In genomic region chr19:40603719-40604646, GRCh38 we compare ENCODE assay signal across 8 cellular contexts. TPM values are rescaled to one million over a fixed set of nuclear protein-coding genes. Genes with fewer than 3 reads are reported as not detected.
A peak's percentile ranks its signal among the peaks of the same experiment; 100 is the strongest.
DNase-seq lines count a peak whose midpoint lies in the region; ATAC-seq, FAIRE-seq and TF ChIP-seq lines count a peak whose summit lies in the region.

No MANE protein-coding gene starts in this region.

- peak overlapping the region; percentile 15 for H2AFZ ChIP-seq in smooth muscle cell (ENCODE audit: low read depth)

- H3K4me2 ChIP-seq in smooth muscle cell = peak overlapping the region; percentile 94

- ATAC-seq in GM18858 (IDR thresholded peaks at IDR 0.05; ENCODE audit: unreplicated experiment) (peak; percentile 57), HG03095 (IDR thresholded peaks at IDR 0.05; ENCODE audit: unreplicated experiment) (peak; percentile 67)

- H3K9me3 ChIP-seq in smooth muscle cell (replicated peaks; ENCODE audit: low read depth) = no peaks in the 10 kb centered on the region

- no peak overlapping the region for H3K9ac ChIP-seq in smooth muscle cell (ENCODE audit: low read depth)

- WGBS in smooth muscle cell (ENCODE audit: low lambda C conversion rate) = 4% methylated on average over 48 of the region's 51 CpGs

- H3F3A ChIP-seq in smooth muscle cell (ENCODE audit: low read depth) = peaks cover 31% of the 10 kb centered on the region

- no peak for FAIRE-seq in bronchial epithelial cell (lab: Jason Lieb, UNC)

- H3K27ac ChIP-seq in 22Rv1 (peak overlapping the region; percentile 97), smooth muscle cell (ENCODE audit: low read depth) (peak overlapping the region; percentile 70)

- H3K4me3 ChIP-seq in WI38 (ENCODE audit: low read depth, low read length) (peak overlapping the region; percentile 66), bronchial epithelial cell (ENCODE audit: low read depth, low read length) (peak overlapping the region; percentile 40), smooth muscle cell (peak overlapping the region; percentile 55)

- H3K36me3 ChIP-seq in bronchial epithelial cell (ENCODE audit: control insufficient read depth, insufficient read depth, low read length) (no peaks in the 10 kb centered on the region), smooth muscle cell (ENCODE audit: low read depth) (no peaks in the 10 kb centered on the region)

- no peaks in the 10 kb centered on the region for H3K79me2 ChIP-seq in smooth muscle cell (ENCODE audit: low read depth)

- H4K20me1 ChIP-seq in smooth muscle cell (ENCODE audit: low read depth) = peaks cover 2% of the 10 kb centered on the region

- no peak for TF ChIP-seq CTCF in 22Rv1 (IDR thresholded peaks at IDR 0.05)
- TF ChIP-seq CTCF in WI38 (IDR thresholded peaks at IDR 0.05; ENCODE audit: low read depth, low read length) = no peak
- TF ChIP-seq CTCF in bronchial epithelial cell (IDR thresholded peaks at IDR 0.05; ENCODE audit: insufficient read depth, low read length, severe bottlenecking) = no peak
- TF ChIP-seq CTCF in smooth muscle cell (IDR thresholded peaks at IDR 0.05; ENCODE audit: borderline replicate concordance, insufficient read depth, poor library complexity, severe bottlenecking) = peak; percentile 0

- H3K4me1 ChIP-seq in smooth muscle cell (ENCODE audit: low read depth) = peaks cover 42% of the 10 kb centered on the region

- no peaks in the 10 kb centered on the region for H3K27me3 ChIP-seq in bronchial epithelial cell (ENCODE audit: control insufficient read depth, insufficient read depth, low read length)
- peaks cover 2% of the 10 kb centered on the region for H3K27me3 ChIP-seq in smooth muscle cell (ENCODE audit: low read depth)

- DNase-seq in NCI-H2171 treated with DMSO at 0.1 percent for 48 hours (lab: John Stamatoyannopoulos, UW) (peak; percentile 99), bronchial epithelial cell (ENCODE audit: low read depth) (peak; percentile 97), iPS-NIHi11 (ENCODE audit: low spot score) (peak; percentile 86), smooth muscle cell (lab: John Stamatoyannopoulos, UW; ENCODE audit: unreplicated experiment) (peak; percentile 76)

RNA-seq across cellular contexts. Expression of gene LTBP4, which starts 2.8 kb away (rescaled TPM):
- total RNA-seq in bronchial epithelial cell = 20.7 and 21.6 TPM in 2 replicates
- total RNA-seq in smooth muscle cell = 28.5 and 38.5 TPM in 2 replicates
- 170 and 188 TPM in 2 replicates for polyA plus RNA-seq in smooth muscle cell

RNA-seq across cellular contexts. Expression of gene SHKBP1, which starts 27.3 kb away (rescaled TPM):
- total RNA-seq in bronchial epithelial cell (29.2 and 29.4 TPM in 2 replicates), smooth muscle cell (38.8 and 40.9 TPM in 2 replicates)
- polyA plus RNA-seq in smooth muscle cell = 90.8 and 102 TPM in 2 replicates

Comparison
In these comparisons a context has a peak if more than half of its experiments do, and no peak if none do; other contexts are left out.
1. Peak in every context shown above with its lines: DNase-seq, ATAC-seq, H3K4me3 ChIP-seq and H3K27ac ChIP-seq.